Comparison of ENCODE assay signal across 21 cellular contexts in the genomic region with DNA sequence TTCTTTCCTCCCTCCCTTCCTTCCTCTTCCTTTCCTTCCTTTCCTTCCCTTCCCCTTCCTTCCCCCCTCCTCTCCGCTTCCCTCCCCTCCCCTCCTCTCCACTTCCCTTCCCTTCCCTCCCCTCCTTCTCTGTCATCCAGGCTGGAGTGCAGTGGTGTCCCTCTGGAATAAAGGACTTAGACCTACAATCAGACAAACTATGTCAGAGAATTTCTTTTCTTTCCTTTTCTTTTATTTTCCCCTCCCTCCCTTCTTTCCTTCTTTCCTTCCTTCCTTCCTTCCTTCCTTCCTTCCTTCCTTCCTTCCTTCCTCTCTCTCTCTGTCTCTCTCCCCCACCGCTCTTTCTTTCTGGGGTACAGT.
"Had no signal": no experiment of that assay in that cellular context is flagged by ENCODE, and none has a peak within 500 bp of the region (broad histone marks: within the 10 kb centered on the region; RNA-seq: fewer than 3 reads in every experiment).

No MANE protein-coding gene starts in this region.

- H3K4me3 Mint-ChIP-seq: activated CD4-positive, alpha-beta T cell treated with anti-CD3 and anti-CD28 coated beads for 36 hours; activated naive CD8-positive, alpha-beta T cell treated with anti-CD3 and anti-CD28 coated beads for 36 hours; activated T-cell treated with anti-CD3 and anti-CD28 coated beads, Interleukin-2, amount 50 U/mL, for 4 hours; immature natural killer cell; stimulated activated naive CD8-positive, alpha-beta T cell treated with anti-CD3 and anti-CD28 coated beads, Interleukin-15, amount 100 ng/mL, for 72 hours had no signal

- DNase-seq: activated CD4-positive, alpha-beta T cell treated with anti-CD3 and anti-CD28 coated beads for 36 hours; activated CD4-positive, alpha-beta T cell treated with anti-CD3 and anti-CD28 coated beads, Interleukin-2, amount 50 U/mL, for 48 hours; activated CD8-positive, alpha-beta memory T cell treated with anti-CD3 and anti-CD28 coated beads, Interleukin-2, amount 50 U/mL, for 48 hours; activated naive CD4-positive, alpha-beta T cell treated with Interleukin-2 at 50 U/mL for 16 hours; activated naive CD8-positive, alpha-beta T cell treated with anti-CD3 and anti-CD28 coated beads for 36 hours; activated T-cell treated with anti-CD3 and anti-CD28 coated beads, Interleukin-2, amount 50 U/mL, for 4 hours; central memory CD4-positive, alpha-beta T cell; dermis blood vessel endothelial cell; effector memory CD4-positive, alpha-beta T cell; glutamatergic neuron; immature natural killer cell; lower lobe of right lung; naive B cell; ovary; stimulated activated naive CD8-positive, alpha-beta T cell treated with anti-CD3 and anti-CD28 coated beads, Interleukin-15, amount 100 ng/mL, for 72 hours; T-helper 1 cell; T-helper 9 cell; tibial artery had no signal

- H3K4me1 ChIP-seq: esophagus muscularis mucosa, lower lobe of right lung, prostate gland, tibial artery had no signal

- H3K36me3 Mint-ChIP-seq: activated naive CD8-positive, alpha-beta T cell treated with anti-CD3 and anti-CD28 coated beads for 36 hours; immature natural killer cell; naive B cell had no signal

- H3K4me1 Mint-ChIP-seq: activated CD4-positive, alpha-beta T cell treated with anti-CD3 and anti-CD28 coated beads for 36 hours; activated naive CD8-positive, alpha-beta T cell treated with anti-CD3 and anti-CD28 coated beads for 36 hours; immature natural killer cell; naive B cell; stimulated activated naive CD8-positive, alpha-beta T cell treated with anti-CD3 and anti-CD28 coated beads, Interleukin-15, amount 100 ng/mL, for 72 hours had no signal

- H3K9me3 ChIP-seq: esophagus muscularis mucosa, lower lobe of right lung, ovary, prostate gland, tibial artery had no signal

- H3K9me3 Mint-ChIP-seq: activated naive CD8-positive, alpha-beta T cell treated with anti-CD3 and anti-CD28 coated beads for 36 hours; activated T-cell treated with anti-CD3 and anti-CD28 coated beads, Interleukin-2, amount 50 U/mL, for 4 hours; immature natural killer cell; stimulated activated naive CD8-positive, alpha-beta T cell treated with anti-CD3 and anti-CD28 coated beads, Interleukin-15, amount 100 ng/mL, for 72 hours had no signal

- H3K27ac ChIP-seq: esophagus muscularis mucosa, lower lobe of right lung, ovary, prostate gland, tibial artery had no signal

- H3K27me3 Mint-ChIP-seq: activated CD4-positive, alpha-beta T cell treated with anti-CD3 and anti-CD28 coated beads for 36 hours; activated naive CD8-positive, alpha-beta T cell treated with anti-CD3 and anti-CD28 coated beads for 36 hours had no signal

- ATAC-seq: activated CD4-positive, alpha-beta T cell treated with anti-CD3 and anti-CD28 coated beads for 36 hours; activated T-cell treated with anti-CD3 and anti-CD28 coated beads, Interleukin-2, amount 50 U/mL, for 4 hours; left lobe of liver; lower lobe of right lung; stimulated activated naive CD8-positive, alpha-beta T cell treated with anti-CD3 and anti-CD28 coated beads, Interleukin-15, amount 100 ng/mL, for 72 hours had no signal

- H3K27ac Mint-ChIP-seq: activated CD4-positive, alpha-beta T cell treated with anti-CD3 and anti-CD28 coated beads for 36 hours; activated naive CD8-positive, alpha-beta T cell treated with anti-CD3 and anti-CD28 coated beads for 36 hours; immature natural killer cell; naive B cell had no signal

- H3K27me3 ChIP-seq: ovary had no signal

- H3K4me3 ChIP-seq: esophagus muscularis mucosa, lower lobe of right lung, ovary, prostate gland, tibial artery had no signal

- H3K36me3 ChIP-seq: esophagus muscularis mucosa, lower lobe of right lung, ovary, prostate gland, tibial artery had no signal
